ENCODE assay signal across 11 cellular contexts in genomic region chr16:74991593-74992403, GRCh38. TPM values are rescaled to one million over a fixed set of nuclear protein-coding genes. Genes with fewer than 3 reads are reported as not detected.
DNase-seq lines count a peak whose midpoint lies in the region; ATAC-seq and TF ChIP-seq lines count a peak whose summit lies in the region.
"Had no signal": no experiment of that assay in that cellular context is flagged by ENCODE, and none has a peak within 500 bp of the region (broad histone marks: within the 10 kb centered on the region; RNA-seq: fewer than 3 reads in every experiment).

No MANE protein-coding gene starts in this region.

- H3K36me3 ChIP-seq in thymus (ENCODE audit: control insufficient read depth, insufficient read depth): no peaks in the 10 kb centered on the region

- H3K4me3 ChIP-seq in thymus (ENCODE audit: low read length): no peak overlapping the region

- ATAC-seq in GM19324 (IDR thresholded peaks at IDR 0.05; ENCODE audit: low FRiP score, unreplicated experiment) (no peak), HG03139 (IDR thresholded peaks at IDR 0.05; ENCODE audit: unreplicated experiment) (no peak)

- WGBS in thymus: 88% methylated on average over 13 of the region's 13 CpGs

- no peaks in the 10 kb centered on the region for H3K4me1 ChIP-seq in thymus (ENCODE audit: control insufficient read depth, insufficient read depth, low read length)

- peak; percentile 43 for DNase-seq in OCI-M2 (lab: John Stamatoyannopoulos, UW; ENCODE audit: unreplicated experiment)
- peak; percentile 72 to 89 for DNase-seq in erythroblast (lab: John Stamatoyannopoulos, UW)
- DNase-seq in mucosa of gallbladder (ENCODE audit: low spot score): peak; percentile 42
- no peak for DNase-seq in stimulated activated CD8-positive, alpha-beta memory T cell treated with anti-CD3 and anti-CD28 coated beads, Interleukin-4, amount 100 ng/mL, for 48 hours
- DNase-seq in activated CD4-positive, alpha-beta T cell treated with anti-CD3 and anti-CD28 coated beads for 48 hours: no peak
- DNase-seq: CD4-positive, alpha-beta memory T cell; MV-4-11; NCI-H226 had no signal

- H3K27me3 ChIP-seq in thymus (ENCODE audit: control insufficient read depth, insufficient read depth): no peaks in the 10 kb centered on the region

- H3K9me3 ChIP-seq in thymus (ENCODE audit: control insufficient read depth): no peaks in the 10 kb centered on the region

- no peak for TF ChIP-seq POLR2A in erythroblast (IDR thresholded peaks at IDR 0.05; ENCODE audit: low read length)

- peak overlapping the region; percentile 18 for H3K27ac ChIP-seq in thymus (ENCODE audit: low read depth)

RNA-seq across cellular contexts. Expression of gene WDR59, which starts 6.9 kb away (rescaled TPM):
- total RNA-seq in mucosa of gallbladder: 72.5 TPM
- polyA plus RNA-seq in thymus: 55.9 TPM

RNA-seq across cellular contexts. Expression of gene ZNRF1, which starts 7.0 kb away (rescaled TPM):
- total RNA-seq in mucosa of gallbladder: 30.7 TPM
- 26.6 TPM for polyA plus RNA-seq in thymus

Comparison
In these comparisons a context has a peak if more than half of its experiments do, and no peak if none do; other contexts are left out.
1. DNase-seq: peak in OCI-M2 (single experiment), erythroblast (2 of 2) and mucosa of gallbladder (single experiment); none in stimulated activated CD8-positive, alpha-beta memory T cell treated with anti-CD3 and anti-CD28 coated beads, Interleukin-4, amount 100 ng/mL, for 48 hours (single experiment) and activated CD4-positive, alpha-beta T cell treated with anti-CD3 and anti-CD28 coated beads for 48 hours (single experiment).